In genomic region chr17:41893384-41893783, GRCh38 we compare ENCODE assay signal across 25 cellular contexts. TPM values are rescaled to one million over a fixed set of nuclear protein-coding genes. Genes with fewer than 3 reads are reported as not detected.
"Had no signal": no experiment of that assay in that cellular context is flagged by ENCODE, and none has a peak within 500 bp of the region (broad histone marks: within the 10 kb centered on the region; RNA-seq: fewer than 3 reads in every experiment).

No MANE protein-coding gene starts in this region.

- H3K27me3 Mint-ChIP-seq: activated CD4-positive, alpha-beta memory T cell treated with anti-CD3 and anti-CD28 coated beads, Interleukin-2, amount 10 ng/mL, durations not matched to agents 7 days and 5 days; activated CD4-positive, alpha-beta T cell treated with anti-CD3 and anti-CD28 coated beads for 36 hours; activated naive CD4-positive, alpha-beta T cell treated with anti-CD3 and anti-CD28 coated beads, Interleukin-2, amount 10 ng/mL, durations not matched to agents 7 days and 5 days; activated naive CD8-positive, alpha-beta T cell treated with anti-CD3 and anti-CD28 coated beads for 36 hours had no signal

- ATAC-seq: activated CD4-positive, alpha-beta T cell treated with anti-CD3 and anti-CD28 coated beads for 36 hours; PC-3 had no signal

- H3K27ac ChIP-seq: brain microvascular endothelial cell, cardiac muscle cell, VCaP had no signal

- H3K4me1 Mint-ChIP-seq: activated CD4-positive, alpha-beta memory T cell treated with anti-CD3 and anti-CD28 coated beads, Interleukin-2, amount 10 ng/mL, durations not matched to agents 7 days and 5 days; activated CD4-positive, alpha-beta T cell treated with anti-CD3 and anti-CD28 coated beads for 36 hours; activated naive CD4-positive, alpha-beta T cell treated with anti-CD3 and anti-CD28 coated beads, Interleukin-2, amount 10 ng/mL, durations not matched to agents 7 days and 5 days; activated naive CD8-positive, alpha-beta T cell treated with anti-CD3 and anti-CD28 coated beads for 36 hours had no signal

- DNase-seq: activated CD4-positive, alpha-beta memory T cell treated with anti-CD3 and anti-CD28 coated beads, Interleukin-2, amount 10 ng/mL, durations not matched to agents 7 days and 5 days; activated CD4-positive, alpha-beta T cell treated with anti-CD3 and anti-CD28 coated beads for 36 hours; activated CD4-positive, alpha-beta T cell treated with anti-CD3 and anti-CD28 coated beads, Interleukin-2, amount 50 U/mL, for 1 hour; activated gamma-delta T cell treated with Interleukin-2 at 50 U/mL for 16 hours; activated naive CD4-positive, alpha-beta T cell treated with anti-CD3 and anti-CD28 coated beads, Interleukin-2, amount 10 ng/mL, durations not matched to agents 7 days and 5 days; activated naive CD8-positive, alpha-beta T cell treated with anti-CD3 and anti-CD28 coated beads for 36 hours; activated T-cell treated with anti-CD3 and anti-CD28 coated beads for 4 hours; activated T-cell treated with anti-CD3 and anti-CD28 coated beads, Interleukin-2, amount 50 U/mL, for 48 hours; brain microvascular endothelial cell; MV-4-11; NCI-H1105; NCI-H1436; NCI-H1694 treated with DMSO at 0.1 percent for 48 hours; NCI-H2029 treated with DMSO at 0.1 percent for 48 hours; NCI-H345; NCI-H510A treated with DMSO at 0.1 percent for 48 hours; NCI-H69; NK-92 treated with Interleukin-12 subunit alpha and Interleukin-12 subunit beta, amount 100 ng/mL, for 24 hours; PC-3; SIG-M5; T-helper 1 cell had no signal

- H3K9me3 Mint-ChIP-seq: activated CD4-positive, alpha-beta memory T cell treated with anti-CD3 and anti-CD28 coated beads, Interleukin-2, amount 10 ng/mL, durations not matched to agents 7 days and 5 days; activated naive CD4-positive, alpha-beta T cell treated with anti-CD3 and anti-CD28 coated beads, Interleukin-2, amount 10 ng/mL, durations not matched to agents 7 days and 5 days; activated naive CD8-positive, alpha-beta T cell treated with anti-CD3 and anti-CD28 coated beads for 36 hours; activated T-helper 2 cell treated with anti-CD3 and anti-CD28 coated beads, Interferon-gamma antibody, Interleukin-2, Interleukin-4, amounts not matched to agents 10 μg/mL and 5 μg/mL and 100 μg/mL, durations not matched to agents 14 hours and 24 hours and 36 hours had no signal

- H3K4me3 ChIP-seq: cardiac muscle cell had no signal

- H3K27ac Mint-ChIP-seq: activated CD4-positive, alpha-beta memory T cell treated with anti-CD3 and anti-CD28 coated beads, Interleukin-2, amount 10 ng/mL, durations not matched to agents 7 days and 5 days; activated CD4-positive, alpha-beta T cell treated with anti-CD3 and anti-CD28 coated beads for 36 hours; activated naive CD4-positive, alpha-beta T cell treated with anti-CD3 and anti-CD28 coated beads, Interleukin-2, amount 10 ng/mL, durations not matched to agents 7 days and 5 days; activated naive CD8-positive, alpha-beta T cell treated with anti-CD3 and anti-CD28 coated beads for 36 hours; activated T-helper 2 cell treated with anti-CD3 and anti-CD28 coated beads, Interferon-gamma antibody, Interleukin-2, Interleukin-4, amounts not matched to agents 10 μg/mL and 5 μg/mL and 100 μg/mL, durations not matched to agents 14 hours and 24 hours and 36 hours had no signal

- H3K27me3 ChIP-seq: brain microvascular endothelial cell, cardiac muscle cell had no signal

- H3K4me3 Mint-ChIP-seq: activated CD4-positive, alpha-beta memory T cell treated with anti-CD3 and anti-CD28 coated beads, Interleukin-2, amount 10 ng/mL, durations not matched to agents 7 days and 5 days; activated CD4-positive, alpha-beta T cell treated with anti-CD3 and anti-CD28 coated beads for 36 hours; activated naive CD4-positive, alpha-beta T cell treated with anti-CD3 and anti-CD28 coated beads, Interleukin-2, amount 10 ng/mL, durations not matched to agents 7 days and 5 days; activated naive CD8-positive, alpha-beta T cell treated with anti-CD3 and anti-CD28 coated beads for 36 hours had no signal

RNA-seq across cellular contexts. Expression of gene KLHL10, which starts 55.8 kb away (rescaled TPM):
- total RNA-seq: activated CD4-positive, alpha-beta memory T cell treated with anti-CD3 and anti-CD28 coated beads, Interleukin-2, amount 10 ng/mL, durations not matched to agents 7 days and 5 days; MCF 10A; PC-3 had no signal
- polyA plus RNA-seq: cardiac muscle cell had no signal
